ENCODE assay signal across 23 cellular contexts in genomic region chr2:173948198-173948597, GRCh38.
"Had no signal": no experiment of that assay in that cellular context is flagged by ENCODE, and none has a peak within 500 bp of the region (broad histone marks: within the 10 kb centered on the region; RNA-seq: fewer than 3 reads in every experiment).

No MANE protein-coding gene starts in this region.

- H3K27me3 ChIP-seq: gastroesophageal sphincter, heart left ventricle, hepatocyte, neural progenitor cell, ovary, sigmoid colon, spleen, transverse colon, vagina had no signal

- ATAC-seq: effector memory CD8-positive, alpha-beta T cell; gastroesophageal sphincter; heart left ventricle; psoas muscle; right cardiac atrium; stimulated activated memory B cell treated with anti-CD40 and anti-IgM and Interleukin-4, amounts not matched to agents 10 μg/mL and 1 μg/mL and 100 μg/mL, for 72 hours had no signal

- H3K9me3 Mint-ChIP-seq: effector memory CD8-positive, alpha-beta T cell; memory B cell; stimulated activated memory B cell treated with anti-CD40 and anti-IgM and Interleukin-4, amounts not matched to agents 10 μg/mL and 1 μg/mL and 100 μg/mL, for 72 hours; stimulated activated naive CD8-positive, alpha-beta T cell treated with anti-CD3 and anti-CD28 coated beads, Interleukin-15, Interleukin-2, amounts not matched to agents 100 ng/mL and 50 ng/mL, for 24 hours had no signal

- H3K4me3 Mint-ChIP-seq: memory B cell; nephron; neural progenitor cell; stimulated activated memory B cell treated with anti-CD40 and anti-IgM and Interleukin-4, amounts not matched to agents 10 μg/mL and 1 μg/mL and 100 μg/mL, for 72 hours; stimulated activated naive CD8-positive, alpha-beta T cell treated with anti-CD3 and anti-CD28 coated beads, Interleukin-15, Interleukin-2, amounts not matched to agents 100 ng/mL and 50 ng/mL, for 24 hours had no signal

- H3K27ac Mint-ChIP-seq: nephron; neural progenitor cell; stimulated activated memory B cell treated with anti-CD40 and anti-IgM and Interleukin-4, amounts not matched to agents 10 μg/mL and 1 μg/mL and 100 μg/mL, for 72 hours had no signal

- H3K27ac ChIP-seq: gastroesophageal sphincter, heart left ventricle, hepatocyte, neural progenitor cell, ovary, psoas muscle, sigmoid colon, thoracic aorta, transverse colon, vagina had no signal

- H3K9ac ChIP-seq: neural progenitor cell had no signal

- H3K4me3 ChIP-seq: gastroesophageal sphincter, heart left ventricle, hepatocyte, lung, neural progenitor cell, ovary, psoas muscle, sigmoid colon, spleen, thoracic aorta, transverse colon, vagina had no signal

- H3K9me3 ChIP-seq: gastroesophageal sphincter, heart left ventricle, ovary, psoas muscle, sigmoid colon, spleen, thoracic aorta, transverse colon, vagina had no signal

- H2AFZ ChIP-seq: hepatocyte, neural progenitor cell had no signal

- H3K36me3 ChIP-seq: ovary, thoracic aorta, transverse colon had no signal

- DNase-seq: cortex of kidney; effector memory CD8-positive, alpha-beta T cell; heart left ventricle; kidney; nucleus accumbens; ovary; posterior cingulate gyrus; psoas muscle; right cardiac atrium; sigmoid colon; spleen; stimulated activated CD4-positive, alpha-beta T cell treated with anti-CD3 and anti-CD28 coated beads, Interleukin-4, amount 100 ng/mL, for 4 hours; transverse colon had no signal

- H3K27me3 Mint-ChIP-seq: effector memory CD8-positive, alpha-beta T cell; memory B cell; stimulated activated memory B cell treated with anti-CD40 and anti-IgM and Interleukin-4, amounts not matched to agents 10 μg/mL and 1 μg/mL and 100 μg/mL, for 72 hours; stimulated activated naive CD8-positive, alpha-beta T cell treated with anti-CD3 and anti-CD28 coated beads, Interleukin-15, Interleukin-2, amounts not matched to agents 100 ng/mL and 50 ng/mL, for 24 hours had no signal
